ENCODE assay signal across 11 cellular contexts in the genomic region with DNA sequence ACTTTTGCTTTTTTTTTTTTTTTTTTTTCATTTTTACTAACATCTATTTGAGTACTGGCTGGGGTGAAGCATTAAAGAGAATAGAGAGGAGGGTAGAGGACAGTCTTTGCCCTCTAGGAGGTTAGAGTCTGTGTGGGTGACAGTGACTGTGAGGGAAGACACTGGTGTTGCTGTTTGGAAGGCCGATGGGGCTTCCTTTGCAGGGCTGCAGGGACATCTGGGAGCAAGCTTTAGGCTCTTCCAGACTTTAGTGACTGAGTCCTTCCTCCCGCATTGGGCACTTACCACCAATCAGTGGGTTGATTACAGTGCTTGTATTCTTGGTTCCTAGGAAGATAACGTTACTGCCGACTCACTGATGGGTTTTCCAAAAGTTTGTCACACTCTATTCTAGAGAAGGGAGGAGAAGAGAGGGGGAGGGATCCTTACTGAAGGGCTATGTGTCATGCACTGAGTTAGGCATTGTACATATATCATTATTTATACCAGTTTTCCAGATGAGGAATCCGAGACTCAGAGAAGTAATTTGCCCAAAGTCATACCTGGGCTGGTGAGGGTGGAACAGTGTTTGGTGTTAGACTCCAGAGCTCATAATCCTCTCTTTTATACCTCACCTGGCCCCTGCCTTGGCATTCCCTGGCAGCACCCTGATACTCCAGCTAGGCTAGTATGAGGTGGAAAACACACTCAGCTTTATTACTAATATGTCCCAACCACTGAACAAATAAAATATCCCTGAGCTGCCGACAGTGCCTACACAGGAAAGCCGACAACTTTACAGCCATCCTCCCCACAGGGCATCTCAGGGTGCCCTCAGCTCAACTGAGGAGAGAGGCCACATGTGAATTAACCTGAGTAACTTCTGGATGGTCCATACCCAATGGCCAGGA. TPM values are rescaled to one million over a fixed set of nuclear protein-coding genes. Genes with fewer than 3 reads are reported as not detected.
DNase-seq lines count a peak whose midpoint lies in the region; ATAC-seq, FAIRE-seq and TF ChIP-seq lines count a peak whose summit lies in the region.
"Had no signal": no experiment of that assay in that cellular context is flagged by ENCODE, and none has a peak within 500 bp of the region (broad histone marks: within the 10 kb centered on the region; RNA-seq: fewer than 3 reads in every experiment).

No MANE protein-coding gene starts in this region.

- no peaks in the 10 kb centered on the region for H3K9me3 Mint-ChIP-seq in CD4-positive, alpha-beta T cell
- H3K9me3 Mint-ChIP-seq in activated CD4-positive, alpha-beta memory T cell treated with anti-CD3 and anti-CD28 coated beads, Interleukin-2, amount 10 ng/mL, durations not matched to agents 7 days and 5 days: no peaks in the 10 kb centered on the region

- peaks cover 39% of the 10 kb centered on the region for H3K4me1 Mint-ChIP-seq in CD4-positive, alpha-beta T cell (ENCODE audit: low read depth)
- H3K4me1 Mint-ChIP-seq in activated CD4-positive, alpha-beta memory T cell treated with anti-CD3 and anti-CD28 coated beads, Interleukin-2, amount 10 ng/mL, durations not matched to agents 7 days and 5 days: peaks cover 52% of the 10 kb centered on the region

- no peak for DNase-seq in CD4-positive, alpha-beta T cell
- no peak for DNase-seq in activated CD4-positive, alpha-beta memory T cell treated with anti-CD3 and anti-CD28 coated beads, Interleukin-2, amount 10 ng/mL, durations not matched to agents 7 days and 5 days
- DNase-seq in D341Med (ENCODE audit: low spot score) (no peak), D721Med (ENCODE audit: insufficient read length, low spot score) (no peak)
- DNase-seq: effector CD8-positive, alpha-beta T cell; left colon; NCI-H1930 had no signal

- no peak for ATAC-seq in CD4-positive, alpha-beta T cell (ENCODE audit: poor library complexity)
- ATAC-seq in HG03342 (IDR thresholded peaks at IDR 0.05; ENCODE audit: unreplicated experiment) (no peak), GM19035 (IDR thresholded peaks at IDR 0.05; ENCODE audit: unreplicated experiment) (no peak)
- ATAC-seq: left colon had no signal

- peak overlapping the region; percentile 72 for H3K27ac Mint-ChIP-seq in CD4-positive, alpha-beta T cell
- H3K27ac Mint-ChIP-seq in activated CD4-positive, alpha-beta memory T cell treated with anti-CD3 and anti-CD28 coated beads, Interleukin-2, amount 10 ng/mL, durations not matched to agents 7 days and 5 days: peak overlapping the region; percentile 59

- FAIRE-seq in D721Med (lab: Jason Lieb, UNC): no peak

- CTCF ChIA-PET in CD4-positive, alpha-beta T cell (lab: Charles Lee): no interaction called here
- CTCF ChIA-PET in activated CD4-positive, alpha-beta memory T cell treated with anti-CD3 and anti-CD28 coated beads, Interleukin-2, amount 10 ng/mL, durations not matched to agents 7 days and 5 days (lab: Charles Lee): interaction anchor here (0.6 to 0.9 kb wide), 2 partner anchors 65 to 264 kb away, joined by 3 read pairs; no protein-coding TSS in a partner anchor

- no peak overlapping the region for H3K27ac ChIP-seq in CD4-positive, alpha-beta T cell (ENCODE audit: low read depth, low read length)
- no peak overlapping the region for H3K27ac ChIP-seq in iPS-20b (ENCODE audit: low read length)

- peaks cover 3% of the 10 kb centered on the region; the same call in 1 of the 2 replicates for H3K4me1 ChIP-seq in iPS-20b (ENCODE audit: insufficient read depth, low read length)

- H3K27me3 Mint-ChIP-seq in CD4-positive, alpha-beta T cell: no peaks in the 10 kb centered on the region
- H3K27me3 Mint-ChIP-seq in activated CD4-positive, alpha-beta memory T cell treated with anti-CD3 and anti-CD28 coated beads, Interleukin-2, amount 10 ng/mL, durations not matched to agents 7 days and 5 days: no peaks in the 10 kb centered on the region

- no peaks in the 10 kb centered on the region for H3K27me3 ChIP-seq in CD4-positive, alpha-beta T cell (ENCODE audit: control insufficient read depth, insufficient read depth, low read length)
- H3K27me3 ChIP-seq in iPS-20b (ENCODE audit: insufficient read depth, low read length): peaks cover 18% of the 10 kb centered on the region; the same call in 1 of the 2 replicates

- H3K4me3 ChIP-seq in GM08714 (ENCODE audit: low read length) (peak overlapping the region; percentile 17; the same call in 1 of the 2 replicates), iPS-20b (ENCODE audit: low read length) (peak overlapping the region; percentile 89; the same call in 1 of the 2 replicates)

- no peak for TF ChIP-seq CTCF in CD4-positive, alpha-beta T cell (IDR thresholded peaks at IDR 0.05)
- no peak for TF ChIP-seq CTCF in D721Med (IDR thresholded peaks at IDR 0.05; ENCODE audit: insufficient read depth, missing control alignments)

- H3K4me3 Mint-ChIP-seq in CD4-positive, alpha-beta T cell: peak overlapping the region; percentile 90
- H3K4me3 Mint-ChIP-seq in activated CD4-positive, alpha-beta memory T cell treated with anti-CD3 and anti-CD28 coated beads, Interleukin-2, amount 10 ng/mL, durations not matched to agents 7 days and 5 days: peak overlapping the region; percentile 80

- no peaks in the 10 kb centered on the region for H3K9me3 ChIP-seq in CD4-positive, alpha-beta T cell (ENCODE audit: control insufficient read depth, low read length)
- H3K9me3 ChIP-seq in iPS-20b (ENCODE audit: insufficient read depth, low read depth, low read length): no peaks in the 10 kb centered on the region

- H3K9ac ChIP-seq in iPS-20b (ENCODE audit: low read depth, low read length): no peak overlapping the region

- POLR2A ChIA-PET in CD4-positive, alpha-beta T cell (lab: Charles Lee): interaction anchor here (1.0 to 1.7 kb wide), 3 partner anchors 10 to 13 kb away, joined by 3 to 4 read pairs (median 4); no protein-coding TSS in a partner anchor
- POLR2A ChIA-PET in activated CD4-positive, alpha-beta memory T cell treated with anti-CD3 and anti-CD28 coated beads, Interleukin-2, amount 10 ng/mL, durations not matched to agents 7 days and 5 days (lab: Charles Lee): interaction anchor here (0.9 to 2.4 kb wide), 4 partner anchors 10 to 34 kb away, joined by 3 to 9 read pairs (median 8); no protein-coding TSS in a partner anchor

- H3K36me3 Mint-ChIP-seq in CD4-positive, alpha-beta T cell (ENCODE audit: low read depth): peaks cover 9% of the 10 kb centered on the region
- H3K36me3 Mint-ChIP-seq in activated CD4-positive, alpha-beta memory T cell treated with anti-CD3 and anti-CD28 coated beads, Interleukin-2, amount 10 ng/mL, durations not matched to agents 7 days and 5 days (ENCODE audit: low read depth): peaks cover 31% of the 10 kb centered on the region

- H3K36me3 ChIP-seq in iPS-20b (ENCODE audit: insufficient read depth, low read depth, low read length): peaks cover 5% of the 10 kb centered on the region; the same call in 1 of the 2 replicates

- intact Hi-C loops in CD4-positive, alpha-beta T cell (cut with DNase I, micrococcal nuclease): loop anchor here in 1 of 2 experiments (10.0 kb wide), 1 partner anchor 773 kb away; no protein-coding TSS in a partner anchor

RNA-seq across cellular contexts. Expression of a gene that starts 3.8 kb away (rescaled TPM):
- total RNA-seq in CD4-positive, alpha-beta T cell: 1 to 10 TPM; 4.0 to 4.6 TPM
- total RNA-seq in activated CD4-positive, alpha-beta memory T cell treated with anti-CD3 and anti-CD28 coated beads, Interleukin-2, amount 10 ng/mL, durations not matched to agents 7 days and 5 days: 10 to 100 TPM; 11.5 to 11.8 TPM

RNA-seq across cellular contexts. Expression of a gene that starts 32.1 kb away (rescaled TPM):
- 1 to 10 TPM; 1.2 to 1.9 TPM for total RNA-seq in CD4-positive, alpha-beta T cell
- 1 to 10 TPM; 5.7 to 7.4 TPM for total RNA-seq in activated CD4-positive, alpha-beta memory T cell treated with anti-CD3 and anti-CD28 coated beads, Interleukin-2, amount 10 ng/mL, durations not matched to agents 7 days and 5 days
